ENCODE assay signal across 8 cellular contexts in the genomic region with DNA sequence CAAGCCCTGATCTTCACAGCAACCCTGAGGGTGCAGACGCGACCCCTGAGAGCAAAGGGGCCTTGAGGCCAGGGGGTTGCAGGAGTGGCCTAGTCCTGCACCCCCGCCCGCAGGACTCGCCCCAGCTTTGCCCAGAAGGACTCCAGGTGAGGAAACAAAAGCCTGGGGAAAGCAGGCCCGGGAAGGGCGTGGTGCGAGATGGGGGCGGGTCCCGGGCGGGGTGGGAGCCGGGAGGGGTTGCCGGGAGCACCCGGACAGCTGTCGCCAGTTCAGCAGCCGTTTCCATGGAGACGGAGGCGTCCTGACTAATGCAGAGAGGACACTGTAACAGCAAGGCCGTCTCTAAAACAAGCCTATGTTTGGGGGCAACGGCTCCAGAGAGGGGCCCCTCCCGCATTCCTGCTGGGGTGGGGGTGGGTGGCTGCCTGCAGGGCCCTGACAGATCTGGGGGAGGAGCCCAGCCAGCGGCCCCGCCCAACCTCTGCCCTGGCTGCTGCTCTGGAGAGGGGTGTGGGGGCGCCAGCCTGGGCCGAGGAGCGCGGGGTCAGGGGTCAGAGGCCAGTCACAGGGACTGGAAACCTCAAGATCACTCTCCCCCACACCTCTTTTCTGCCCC. TPM values are rescaled to one million over a fixed set of nuclear protein-coding genes. Genes with fewer than 3 reads are reported as not detected.
DNase-seq lines count a peak whose midpoint lies in the region; ATAC-seq and TF ChIP-seq lines count a peak whose summit lies in the region.

No MANE protein-coding gene starts in this region.

- peak; percentile 87 for DNase-seq in ELR (ENCODE audit: low read depth)
- peak; percentile 61 for DNase-seq in NCI-H2196 treated with DMSO at 0.1 percent for 48 hours (lab: John Stamatoyannopoulos, UW; ENCODE audit: unreplicated experiment)
- peak; percentile 58 for DNase-seq in choroid plexus epithelial cell (ENCODE audit: low read depth)
- DNase-seq in kidney epithelial cell (ENCODE audit: low read depth), result peak; percentile 70
- DNase-seq in thoracic aorta (ENCODE audit: low spot score), result peak; percentile 58
- no peak for DNase-seq in DMS114 treated with DMSO at 0.1 percent for 48 hours (lab: John Stamatoyannopoulos, UW; ENCODE audit: unreplicated experiment)
- no peak for DNase-seq in GM19238 (ENCODE audit: insufficient read length, low spot score)
- DNase-seq in activated naive CD4-positive, alpha-beta T cell treated with anti-CD3 and anti-CD28 coated beads for 36 hours, result no peak

- H3K4me3 ChIP-seq in choroid plexus epithelial cell (ENCODE audit: low read depth, low read length), result no peak overlapping the region
- H3K4me3 ChIP-seq in kidney epithelial cell (ENCODE audit: low read depth, low read length), result no peak overlapping the region
- no peak overlapping the region for H3K4me3 ChIP-seq in thoracic aorta

- H3K36me3 ChIP-seq in kidney epithelial cell (ENCODE audit: control insufficient read depth, insufficient read depth, low read length) (no peaks in the 10 kb centered on the region), thoracic aorta (no peaks in the 10 kb centered on the region)

- intact Hi-C loops in activated naive CD4-positive, alpha-beta T cell treated with anti-CD3 and anti-CD28 coated beads for 36 hours (cut with micrococcal nuclease), result loop anchor here (10.0 kb wide), 1 partner anchor 241 kb away; the partner anchor contains the start of genes B3GNT9, FBXL8 and TRADD

- no peak for TF ChIP-seq CTCF in choroid plexus epithelial cell (conservative IDR thresholded peaks at IDR 0.05; ENCODE audit: low read depth, low read length)
- no peak for TF ChIP-seq CTCF in kidney epithelial cell (IDR thresholded peaks at IDR 0.05; ENCODE audit: insufficient read depth, low read length, poor library complexity, severe bottlenecking)
- TF ChIP-seq CTCF in thoracic aorta (IDR thresholded peaks at IDR 0.05), result no peak

- H3K9me3 ChIP-seq in thoracic aorta, result no peaks in the 10 kb centered on the region

- H3K36me3 Mint-ChIP-seq in activated naive CD4-positive, alpha-beta T cell treated with anti-CD3 and anti-CD28 coated beads for 36 hours (ENCODE audit: low read depth), result no peaks in the 10 kb centered on the region

- peaks cover 20% of the 10 kb centered on the region for H3K27me3 Mint-ChIP-seq in activated naive CD4-positive, alpha-beta T cell treated with anti-CD3 and anti-CD28 coated beads for 36 hours (ENCODE audit: low read depth)

- CTCF ChIA-PET in activated naive CD4-positive, alpha-beta T cell treated with anti-CD3 and anti-CD28 coated beads for 36 hours (lab: Charles Lee), result no interaction called here

- ATAC-seq in thoracic aorta (ENCODE audit: insufficient number of reproducible peaks, low FRiP score, low read depth), result no peak

- no peak overlapping the region for H3K27ac Mint-ChIP-seq in activated naive CD4-positive, alpha-beta T cell treated with anti-CD3 and anti-CD28 coated beads for 36 hours

- peaks cover 61% of the 10 kb centered on the region for H3K27me3 ChIP-seq in kidney epithelial cell (ENCODE audit: control insufficient read depth, insufficient read depth, low read length)
- peaks cover 3% of the 10 kb centered on the region for H3K27me3 ChIP-seq in thoracic aorta (replicated peaks; ENCODE audit: insufficient read depth)

- H3K27ac ChIP-seq in thoracic aorta, result no peak overlapping the region

- no peak overlapping the region for H3K4me3 Mint-ChIP-seq in activated naive CD4-positive, alpha-beta T cell treated with anti-CD3 and anti-CD28 coated beads for 36 hours

- H3K4me1 Mint-ChIP-seq in activated naive CD4-positive, alpha-beta T cell treated with anti-CD3 and anti-CD28 coated beads for 36 hours (ENCODE audit: low read depth), result peaks cover 7% of the 10 kb centered on the region

- H3K4me1 ChIP-seq in thoracic aorta (ENCODE audit: control insufficient read depth in 1 of 2, low read depth in 2 of 2), result peaks cover 6 to 28% of the 10 kb centered on the region in 2 donors

- no peaks in the 10 kb centered on the region for H3K9me3 Mint-ChIP-seq in activated naive CD4-positive, alpha-beta T cell treated with anti-CD3 and anti-CD28 coated beads for 36 hours

RNA-seq across cellular contexts. Expression of gene TPPP3, which starts 3.0 kb away (rescaled TPM):
- 0.46 and 1.4 TPM in 2 replicates for total RNA-seq in kidney epithelial cell
- total RNA-seq in thoracic aorta, result 10 to 100 TPM; 12.6 to 34.9 TPM
- total RNA-seq in activated naive CD4-positive, alpha-beta T cell treated with anti-CD3 and anti-CD28 coated beads for 36 hours, result not detected

RNA-seq across cellular contexts. Expression of gene ZDHHC1, which starts 20.0 kb away (rescaled TPM):
- total RNA-seq in kidney epithelial cell, result 9.5 and 11.3 TPM in 2 replicates
- total RNA-seq in thoracic aorta, result 10 to 100 TPM; 15.0 to 28.7 TPM
- under 1 TPM; 0.12 to 0.32 TPM for total RNA-seq in activated naive CD4-positive, alpha-beta T cell treated with anti-CD3 and anti-CD28 coated beads for 36 hours

RNA-seq across cellular contexts. Expression of gene HSD11B2, which starts 34.7 kb away (rescaled TPM):
- total RNA-seq in kidney epithelial cell, result 0.96 and 5.8 TPM in 2 replicates
- total RNA-seq in thoracic aorta, result not detected
- total RNA-seq in activated naive CD4-positive, alpha-beta T cell treated with anti-CD3 and anti-CD28 coated beads for 36 hours, result 1 to 10 TPM in 1 of 2 experiments, under 1 TPM in 1; 0.86 to 1.1 TPM

Comparison
In these comparisons a context has a peak if more than half of its experiments do, and no peak if none do; other contexts are left out.
1. DNase-seq: peak in ELR (single experiment), NCI-H2196 treated with DMSO at 0.1 percent for 48 hours (single experiment), choroid plexus epithelial cell (single experiment), kidney epithelial cell (single experiment) and thoracic aorta (single experiment); none in DMS114 treated with DMSO at 0.1 percent for 48 hours (single experiment), GM19238 (single experiment) and activated naive CD4-positive, alpha-beta T cell treated with anti-CD3 and anti-CD28 coated beads for 36 hours (single experiment).